ENCODE assay signal across 8 cellular contexts in genomic region chr11:77619576-77620198, GRCh38. TPM values are rescaled to one million over a fixed set of nuclear protein-coding genes. Genes with fewer than 3 reads are reported as not detected.
DNase-seq lines count a peak whose midpoint lies in the region; TF ChIP-seq lines count a peak whose summit lies in the region.

No MANE protein-coding gene starts in this region.

- POLR2A ChIA-PET in RWPE1 (lab: Yijun Ruan, JAX; ENCODE audit: low non-redundant PET), result no interaction called here

- CTCF ChIA-PET in RWPE1 (lab: Yijun Ruan, JAX), result interaction anchor here (0.6 to 2.0 kb wide), 5 partner anchors 11 to 493 kb away, joined by 3 to 13 read pairs (median 3); no protein-coding TSS in a partner anchor

- H3K27ac Mint-ChIP-seq in progenitor cell of endocrine pancreas, result no peak overlapping the region

- H3K4me2 ChIP-seq in fibroblast of lung (ENCODE audit: extremely low read depth, insufficient read depth, low read length), result no peak overlapping the region

- H3K9me3 Mint-ChIP-seq in progenitor cell of endocrine pancreas (ENCODE audit: low read depth), result no peaks in the 10 kb centered on the region

- H3K79me2 ChIP-seq in fibroblast of lung (ENCODE audit: control insufficient read depth, insufficient read depth, low read length), result no peaks in the 10 kb centered on the region

- no peaks in the 10 kb centered on the region for H3K4me1 Mint-ChIP-seq in progenitor cell of endocrine pancreas (ENCODE audit: low read depth)

- H3K27me3 Mint-ChIP-seq in progenitor cell of endocrine pancreas, result no peaks in the 10 kb centered on the region

- H3K9ac ChIP-seq in fibroblast of lung (ENCODE audit: insufficient read depth, low read length), result no peak overlapping the region

- no peak overlapping the region for H2AFZ ChIP-seq in fibroblast of lung (ENCODE audit: low read length)

- H3K4me1 ChIP-seq in fibroblast of lung (ENCODE audit: control insufficient read depth, extremely low read depth, insufficient read depth, low read length), result no peaks in the 10 kb centered on the region

- H3K27me3 ChIP-seq in fibroblast of lung (ENCODE audit: control insufficient read depth, insufficient read depth, low read length), result no peaks in the 10 kb centered on the region

- H4K20me1 ChIP-seq in fibroblast of lung (ENCODE audit: control insufficient read depth, extremely low read depth, insufficient read depth, low read length), result no peaks in the 10 kb centered on the region

- no peak overlapping the region for H3K4me3 Mint-ChIP-seq in progenitor cell of endocrine pancreas (ENCODE audit: low read depth)

- H3K36me3 ChIP-seq in fibroblast of lung (ENCODE audit: control insufficient read depth, insufficient read depth, low read length), result peaks cover 2% of the 10 kb centered on the region

- no peaks in the 10 kb centered on the region for H3K9me3 ChIP-seq in fibroblast of lung (ENCODE audit: control insufficient read depth, insufficient read depth, low read depth, low read length)

- H3K36me3 Mint-ChIP-seq in progenitor cell of endocrine pancreas (ENCODE audit: insufficient read depth), result peaks cover 19% of the 10 kb centered on the region

- TF ChIP-seq CTCF in RWPE1 (conservative IDR thresholded peaks at IDR 0.05; ENCODE audit: low read depth), result peak; percentile 79
- peak; percentile 68 to 73 for TF ChIP-seq CTCF in fibroblast of lung (conservative IDR thresholded peaks at IDR 0.05 in 1 of 2, IDR thresholded peaks at IDR 0.05 in 1 of 2; ENCODE audit: low read depth in 1 of 2, low read length in 2 of 2)
- TF ChIP-seq CTCF in progenitor cell of endocrine pancreas (IDR thresholded peaks at IDR 0.05; ENCODE audit: unreplicated experiment), result peak; percentile 84

- no peak overlapping the region for H3K4me3 ChIP-seq in fibroblast of lung (replicated peaks in 1 of 4; ENCODE audit: control extremely low read depth in 1 of 4, insufficient read depth in 1 of 4, low read depth in 3 of 4, low read length in 4 of 4)

- DNase-seq in EL (peak; percentile 54), Kasumi-1 (lab: John Stamatoyannopoulos, UW) (peak; percentile 56 to 58), RWPE1 (ENCODE audit: low spot score) (no peak), fibroblast of lung (ENCODE audit: low read depth in 2 of 2) (peak; percentile 42 to 67), progenitor cell of endocrine pancreas (ENCODE audit: low spot score, unreplicated experiment) (no peak)
- DNase-seq in stimulated activated CD4-positive, alpha-beta T cell treated with anti-CD3 and anti-CD28 coated beads, Interleukin-4, amount 100 ng/mL, for 4 hours, result no peak
- no peak for DNase-seq in activated naive CD4-positive, alpha-beta T cell treated with Interleukin-2 at 50 U/mL for 16 hours
- no peak for DNase-seq in activated T-cell treated with anti-CD3 and anti-CD28 coated beads, Interleukin-2, amount 50 U/mL, for 48 hours

- no peak overlapping the region for H3K27ac ChIP-seq in RWPE1
- H3K27ac ChIP-seq in fibroblast of lung (ENCODE audit: insufficient read depth, low read length), result no peak overlapping the region

RNA-seq across cellular contexts. Expression of gene CLNS1A, which starts 17.9 kb away (rescaled TPM):
- total RNA-seq in fibroblast of lung (130 and 166 TPM in 2 replicates), progenitor cell of endocrine pancreas (142 and 146 TPM in 2 replicates)
- 144 and 155 TPM in 2 replicates for polyA plus RNA-seq in fibroblast of lung
- polyA plus RNA-seq in fibroblast of lung (2012), result 118 and 123 TPM in 2 replicates
- polyA minus RNA-seq in fibroblast of lung (ENCODE audit: low replicate concordance), result 17.2 and 45.3 TPM in 2 replicates

RNA-seq across cellular contexts. Expression of gene AQP11, which starts 29.9 kb away (rescaled TPM):
- total RNA-seq in fibroblast of lung (7.4 and 11.2 TPM in 2 replicates), progenitor cell of endocrine pancreas (2.2 and 2.3 TPM in 2 replicates)
- polyA plus RNA-seq in fibroblast of lung, result 1.3 and 1.6 TPM in 2 replicates
- polyA plus RNA-seq in fibroblast of lung (2012), result 1.4 and 2.3 TPM in 2 replicates
- 2.6 and 2.7 TPM in 2 replicates for polyA minus RNA-seq in fibroblast of lung (ENCODE audit: low replicate concordance)

Comparison
In these comparisons a context has a peak if more than half of its experiments do, and no peak if none do; other contexts are left out.
1. DNase-seq: peak in EL (single experiment), Kasumi-1 (2 of 2) and fibroblast of lung (2 of 2); none in RWPE1 (single experiment), progenitor cell of endocrine pancreas (single experiment), stimulated activated CD4-positive, alpha-beta T cell treated with anti-CD3 and anti-CD28 coated beads, Interleukin-4, amount 100 ng/mL, for 4 hours (0 of 2), activated naive CD4-positive, alpha-beta T cell treated with Interleukin-2 at 50 U/mL for 16 hours (single experiment) and activated T-cell treated with anti-CD3 and anti-CD28 coated beads, Interleukin-2, amount 50 U/mL, for 48 hours (0 of 2).
2. Peak in every context shown above with its lines, with median percentiles within 50 percentile points of each other: CTCF ChIP-seq.